In genomic region chr3:127684871-127685707, GRCh38 we compare ENCODE assay signal across 17 cellular contexts. TPM values are rescaled to one million over a fixed set of nuclear protein-coding genes. Genes with fewer than 3 reads are reported as not detected.
DNase-seq lines count a peak whose midpoint lies in the region; ATAC-seq and TF ChIP-seq lines count a peak whose summit lies in the region.
"Had no signal": no experiment of that assay in that cellular context is flagged by ENCODE, and none has a peak within 500 bp of the region (broad histone marks: within the 10 kb centered on the region; RNA-seq: fewer than 3 reads in every experiment).

No MANE protein-coding gene starts in this region.

- no peaks in the 10 kb centered on the region for H3K9me3 Mint-ChIP-seq in WTC11
- H3K9me3 Mint-ChIP-seq: natural killer cell had no signal

- no peak overlapping the region for H2AFZ ChIP-seq in mesenchymal stem cell (ENCODE audit: low read depth, low read length)

- ATAC-seq in heart left ventricle (no peak), left ventricle myocardium superior (no peak), WTC11 (no peak), HG02763 (IDR thresholded peaks at IDR 0.05; ENCODE audit: unreplicated experiment) (no peak)
- ATAC-seq: left lung had no signal

- no peak overlapping the region for H2BK12ac ChIP-seq in mesenchymal stem cell (ENCODE audit: low read length in 2 of 2)

- H3K27me3 ChIP-seq in heart left ventricle (no peaks in the 10 kb centered on the region), mesenchymal stem cell (ENCODE audit: control insufficient read depth in 1 of 2, insufficient read depth in 1 of 2, low read length in 2 of 2) (no peaks in the 10 kb centered on the region), uterus (no peaks in the 10 kb centered on the region)
- H3K27me3 ChIP-seq: left lung had no signal

- no peaks in the 10 kb centered on the region for H3K36me3 Mint-ChIP-seq in WTC11
- H3K36me3 Mint-ChIP-seq: natural killer cell had no signal

- no peak overlapping the region for H2BK120ac ChIP-seq in mesenchymal stem cell (ENCODE audit: low read depth, low read length)

- no peak overlapping the region for H3K23ac ChIP-seq in mesenchymal stem cell (ENCODE audit: low read length in 2 of 2)

- TF ChIP-seq CTCF in heart left ventricle (IDR thresholded peaks at IDR 0.05) (no peak), WTC11 (IDR thresholded peaks at IDR 0.05) (no peak), uterus (IDR thresholded peaks at IDR 0.05) (no peak)

- DNase-seq in heart left ventricle (peak in 3 of 5 donors; percentile 17 to 54 (median 19)), left ventricle myocardium superior (no peak), WTC11 (ENCODE audit: low spot score) (peak; percentile 7), mesenchymal stem cell (no peak), uterus (peak; percentile 10 to 11), glomerular visceral epithelial cell (ENCODE audit: extremely low spot score) (no peak), SK-N-DZ (ENCODE audit: low spot score) (no peak)
- DNase-seq: DMS153; effector CD4-positive, alpha-beta T cell; hippocampal formation; natural killer cell; NCI-H1436 treated with DMSO at 0.1 percent for 48 hours; NCI-H524; stimulated activated CD4-positive, alpha-beta T cell treated with anti-CD3 and anti-CD28 coated beads, Interleukin-4, amount 100 ng/mL, for 24 hours; T-helper 9 cell had no signal

- no peak overlapping the region for H2BK5ac ChIP-seq in mesenchymal stem cell (ENCODE audit: low read depth, low read length, poor library complexity, severe bottlenecking)

- TF ChIP-seq POLR2A in heart left ventricle (IDR thresholded peaks at IDR 0.05): no peak
- TF ChIP-seq POLR2A in uterus (IDR thresholded peaks at IDR 0.05): no peak

- no peak overlapping the region for H3K4ac ChIP-seq in mesenchymal stem cell (ENCODE audit: low read depth in 1 of 2, low read length in 2 of 2)

- H3K9me3 ChIP-seq in heart left ventricle (no peaks in the 10 kb centered on the region), mesenchymal stem cell (ENCODE audit: control insufficient read depth, low read length) (no peaks in the 10 kb centered on the region), uterus (no peaks in the 10 kb centered on the region)
- H3K9me3 ChIP-seq: left lung had no signal

- H3K14ac ChIP-seq in mesenchymal stem cell (ENCODE audit: low read length in 2 of 2): no peak overlapping the region

- WGBS in heart left ventricle, 4 donors: 75 to 82% (median 78%) methylated on average over 14 to 22 of the region's 22 CpGs
- 88% methylated on average over 22 of the region's 22 CpGs for WGBS in mesenchymal stem cell

- H3K79me1 ChIP-seq in mesenchymal stem cell (replicated peaks; ENCODE audit: low read length, poor library complexity, severe bottlenecking): no peaks in the 10 kb centered on the region

- CTCF ChIA-PET in WTC11 (lab: Charles Lee): interaction anchor here (0.8 to 8.5 kb wide), 6 partner anchors 11 to 275 kb away, joined by 3 to 127 read pairs (median 6); no protein-coding TSS in a partner anchor

- no peak overlapping the region for H3K9ac ChIP-seq in mesenchymal stem cell (ENCODE audit: low read length)

- H3K4me2 ChIP-seq in mesenchymal stem cell (ENCODE audit: low read length, poor library complexity, severe bottlenecking): no peak overlapping the region

- no peak overlapping the region for H3K18ac ChIP-seq in mesenchymal stem cell (ENCODE audit: low read depth in 1 of 2, low read length in 2 of 2)

- H2AK5ac ChIP-seq in mesenchymal stem cell (ENCODE audit: low read length, severe bottlenecking): no peak overlapping the region

- no peak overlapping the region for H4K8ac ChIP-seq in mesenchymal stem cell (ENCODE audit: low read length)

- H3K36me3 ChIP-seq in heart left ventricle (peaks cover 0 to 11% (median 2%) of the 10 kb centered on the region in 9 donors), mesenchymal stem cell (ENCODE audit: control insufficient read depth in 1 of 2, insufficient read depth in 2 of 2, low read depth in 1 of 2, low read length in 2 of 2) (peaks cover 11 to 16% of the 10 kb centered on the region in 2 experiments), uterus (no peaks in the 10 kb centered on the region)

- no peak overlapping the region for H4K91ac ChIP-seq in mesenchymal stem cell (ENCODE audit: low read length)

- H3K4me1 ChIP-seq in heart left ventricle (peaks cover 0 to 26% (median 12%) of the 10 kb centered on the region in 12 donors), mesenchymal stem cell (ENCODE audit: control insufficient read depth, insufficient read depth, low read depth, low read length) (peaks cover 25% of the 10 kb centered on the region), uterus (no peaks in the 10 kb centered on the region)

- H3K27ac Mint-ChIP-seq in WTC11: no peak overlapping the region
- H3K27ac Mint-ChIP-seq: natural killer cell had no signal

- intact Hi-C loops in heart left ventricle (cut with DNase I): no loop called here
- intact Hi-C loops in left ventricle myocardium superior (cut with micrococcal nuclease): no loop called here
- intact Hi-C loops in uterus (cut with DNase I; ENCODE audit: low total_unique reads): no loop called here

- POLR2A ChIA-PET in WTC11 (lab: Charles Lee): no interaction called here

- no peak overlapping the region for H3K4me3 Mint-ChIP-seq in WTC11
- H3K4me3 Mint-ChIP-seq: natural killer cell had no signal

- H3K4me3 ChIP-seq in heart left ventricle: no peak overlapping the region
- H3K4me3 ChIP-seq in mesenchymal stem cell (ENCODE audit: insufficient read depth in 1 of 2, low read depth in 1 of 2, low read length in 2 of 2): no peak overlapping the region
- no peak overlapping the region for H3K4me3 ChIP-seq in uterus
- H3K4me3 ChIP-seq: left lung had no signal

- peaks cover 26% of the 10 kb centered on the region for H3K4me1 Mint-ChIP-seq in WTC11

- H2BK15ac ChIP-seq in mesenchymal stem cell (ENCODE audit: low read depth, poor library complexity, severe bottlenecking): peak overlapping the region; percentile 88

- H3K27ac ChIP-seq in heart left ventricle (peak overlapping the region in 1 of 12 donors; percentile 7), mesenchymal stem cell (ENCODE audit: low read length, poor library complexity, severe bottlenecking) (no peak overlapping the region), uterus (no peak overlapping the region)

- no peaks in the 10 kb centered on the region for H3K27me3 Mint-ChIP-seq in WTC11 (ENCODE audit: low read depth)

TF ChIP-seq in WTC11, 78 proteins besides CTCF, POLR2A, EP300 and RAD21:
- TF ChIP-seq SMAD4 (CRISPR knock-in tag; IDR thresholded peaks at IDR 0.05): no peak
- no peak for TF ChIP-seq IRF1 (CRISPR knock-in tag; IDR thresholded peaks at IDR 0.05)
- TF ChIP-seq ZNF138 (CRISPR knock-in tag; conservative IDR thresholded peaks at IDR 0.05): no peak

RNA-seq across cellular contexts. Expression of gene ABTB1, which starts 12.3 kb away (rescaled TPM):
- total RNA-seq in heart left ventricle (10 to 100 TPM; 15.4 to 39.3 (median 30.9) TPM), left ventricle myocardium superior (34.2 TPM), WTC11 (2021) (9.3 to 12.5 TPM (median 9.9 TPM) in 3 replicates), uterus (10 to 100 TPM; 14.4 to 42.8 (median 28.8) TPM)
- 10 to 100 TPM; 29.3 to 35.3 TPM for polyA plus RNA-seq in heart left ventricle
- polyA plus RNA-seq in mesenchymal stem cell (2013, experiment 1 of 2): 6.8 TPM
- polyA plus RNA-seq in mesenchymal stem cell (2013, experiment 2 of 2): 6.6 TPM
- 0.16 and 0.42 TPM in 2 replicates for polyA plus RNA-seq in SK-N-DZ (2014; cell fraction: cytosol; rRNA removed)
- polyA plus RNA-seq in SK-N-DZ (2014; cell fraction: nucleus; rRNA removed): 5.8 and 20.0 TPM in 2 replicates

RNA-seq across cellular contexts. Expression of gene PODXL2, which starts 56.1 kb away (rescaled TPM):
- total RNA-seq in heart left ventricle (1 to 10 TPM in 8 of 9 donors, under 1 TPM in 1; 1.00 to 4.1 (median 2.1) TPM), left ventricle myocardium superior (1.5 TPM), WTC11 (2021) (33.6 to 38.8 TPM (median 37.8 TPM) in 3 replicates), uterus (10 to 100 TPM in 1 of 4 donors, 1 to 10 TPM in 1, not detected in 2; 1.5 to 13.5 TPM)
- 1 to 10 TPM in 1 of 2 donors, under 1 TPM in 1; 0.72 to 3.2 TPM for polyA plus RNA-seq in heart left ventricle
- polyA plus RNA-seq in mesenchymal stem cell (2013, experiment 1 of 2): 0.83 TPM
- polyA plus RNA-seq in mesenchymal stem cell (2013, experiment 2 of 2): 0.82 TPM
- 208 and 215 TPM in 2 replicates for polyA plus RNA-seq in SK-N-DZ (2014; cell fraction: cytosol; rRNA removed)
- polyA plus RNA-seq in SK-N-DZ (2014; cell fraction: nucleus; rRNA removed): 250 and 257 TPM in 2 replicates

Comparison
In these comparisons a context has a peak if more than half of its experiments do, and no peak if none do; other contexts are left out.
1. DNase-seq: peak in heart left ventricle (3 of 5), WTC11 (single experiment) and uterus (2 of 2); none in left ventricle myocardium superior (single experiment), mesenchymal stem cell (single experiment), glomerular visceral epithelial cell (single experiment) and SK-N-DZ (single experiment).